ENCODE assay signal across 8 cellular contexts in the genomic region with DNA sequence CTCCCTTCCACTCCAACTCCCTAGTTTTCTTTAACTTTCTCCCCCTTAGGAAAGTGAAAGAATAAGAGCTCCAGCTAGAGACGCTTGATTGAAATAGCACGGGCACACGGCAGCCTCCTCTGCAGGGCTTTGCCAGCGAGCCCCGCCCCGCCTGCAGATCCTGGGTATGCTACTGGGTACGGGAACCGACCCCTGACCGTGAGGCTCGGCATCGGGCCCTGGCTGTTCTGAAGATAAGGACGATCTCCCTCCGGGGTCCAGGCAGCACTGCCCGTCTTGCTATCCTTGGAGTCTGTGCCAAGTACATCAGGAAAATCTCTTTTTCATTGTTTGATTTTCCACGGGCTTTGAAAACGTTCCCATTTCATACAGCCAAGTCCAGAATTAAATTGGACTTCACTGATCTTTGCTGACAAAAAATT.
DNase-seq lines count a peak whose midpoint lies in the region; ATAC-seq lines count a peak whose summit lies in the region.

No MANE protein-coding gene starts in this region.

- DNase-seq in DMS79 treated with DMSO at 0.1 percent for 48 hours (lab: John Stamatoyannopoulos, UW) (peak; percentile 90), NCI-H1105 treated with DMSO at 0.1 percent for 48 hours (lab: John Stamatoyannopoulos, UW) (peak; percentile 78), UCSD-AML1 (lab: John Stamatoyannopoulos, UW; ENCODE audit: unreplicated experiment) (peak; percentile 47), left colon (peak; percentile 50 to 70), OCI-M2 (lab: John Stamatoyannopoulos, UW; ENCODE audit: unreplicated experiment) (no peak)
- peak; percentile 23 for DNase-seq in stimulated activated CD4-positive, alpha-beta T cell treated with anti-CD3 and anti-CD28 coated beads, Interleukin-1b, Interleukin-23, amount 100 ng/mL, for 48 hours

- intact Hi-C loops in left colon (cut with DNase I, micrococcal nuclease) = loop anchor here (2.0 to 10.0 kb wide), 4 partner anchors 84 to 413 kb away; no protein-coding TSS in a partner anchor

- peak overlapping the region; percentile 56 for H3K27ac ChIP-seq in cingulate gyrus (ENCODE audit: low read depth, low read length)

- ATAC-seq in left colon (peak; percentile 87), HG03095 (IDR thresholded peaks at IDR 0.05; ENCODE audit: unreplicated experiment) (no peak)
